ENCODE assay signal across 12 cellular contexts in genomic region chr12:59803735-59804134, GRCh38.
A peak's percentile ranks its signal among the peaks of the same experiment; 100 is the strongest.
DNase-seq lines count a peak whose midpoint lies in the region; ATAC-seq and TF ChIP-seq lines count a peak whose summit lies in the region.
"Had no signal": no experiment of that assay in that cellular context is flagged by ENCODE, and none has a peak within 500 bp of the region (broad histone marks: within the 10 kb centered on the region; RNA-seq: fewer than 3 reads in every experiment).

No MANE protein-coding gene starts in this region.

- peak overlapping the region; percentile 22 for H3K4me3 ChIP-seq in fibroblast of villous mesenchyme (ENCODE audit: low read depth, low read length)
- peak overlapping the region; percentile 43 to 52 for H3K4me3 ChIP-seq in stomach smooth muscle (ENCODE audit: low read length in 2 of 2)

- H3K9me3 ChIP-seq in stomach smooth muscle (ENCODE audit: control insufficient read depth in 2 of 2, low read length in 2 of 2) = no peaks in the 10 kb centered on the region
- H3K9me3 ChIP-seq: Caco-2 had no signal

- DNase-seq in HT1080 (ENCODE audit: low read depth) (peak; percentile 13), fibroblast of villous mesenchyme (ENCODE audit: low read depth) (peak; percentile 1), NCI-H526 treated with DMSO at 0.1 percent for 48 hours (lab: John Stamatoyannopoulos, UW) (no peak), C1 segment of cervical spinal cord (lab: John Stamatoyannopoulos, UW) (no peak)
- DNase-seq: activated CD4-positive, alpha-beta T cell treated with anti-CD3 and anti-CD28 coated beads for 1 hour; activated T-cell treated with anti-CD3 and anti-CD28 coated beads, Interleukin-2, amount 50 U/mL, for 1 hour; Caco-2; retina had no signal

- H3K4me1 ChIP-seq in stomach smooth muscle (ENCODE audit: control insufficient read depth, insufficient read depth, low read length) = no peaks in the 10 kb centered on the region
- H3K4me1 ChIP-seq: Caco-2 had no signal

- ATAC-seq in SK-N-SH treated with all-trans-retinoic acid at 6 μM for 48 hours = peak; percentile 42; the same call in 1 of the 3 replicates
- ATAC-seq in HG02852 (IDR thresholded peaks at IDR 0.05; ENCODE audit: unreplicated experiment) = no peak
- ATAC-seq: HCT116 had no signal

- no peak overlapping the region for H3K27ac ChIP-seq in stomach smooth muscle (ENCODE audit: low read length)

- TF ChIP-seq CTCF in fibroblast of villous mesenchyme (IDR thresholded peaks at IDR 0.05; ENCODE audit: insufficient read depth, low read depth, low read length) = no peak

- no peak overlapping the region for H3K9ac ChIP-seq in stomach smooth muscle (ENCODE audit: low read length in 2 of 2)

- H3K36me3 ChIP-seq in stomach smooth muscle (ENCODE audit: control insufficient read depth in 2 of 2, insufficient read depth in 2 of 2, low read length in 2 of 2) = no peaks in the 10 kb centered on the region

- H3K27me3 ChIP-seq in stomach smooth muscle (ENCODE audit: control insufficient read depth in 1 of 2, insufficient read depth in 2 of 2, low read length in 2 of 2) = no peaks in the 10 kb centered on the region

TF ChIP-seq in SK-N-SH treated with all-trans-retinoic acid at 6 μM for 48 hours, 23 proteins besides CTCF, POLR2A, EP300 and RAD21:
- TF ChIP-seq ESRRG (CRISPR knock-in tag; IDR thresholded peaks at IDR 0.05) = no peak
- TF ChIP-seq ARNTL (CRISPR knock-in tag; IDR thresholded peaks at IDR 0.05; ENCODE audit: borderline replicate concordance, low read depth) = no peak
- no peak for TF ChIP-seq CSDC2 (CRISPR knock-in tag; IDR thresholded peaks at IDR 0.05)
- no peak for TF ChIP-seq TCF4 (CRISPR knock-in tag; IDR thresholded peaks at IDR 0.05; ENCODE audit: borderline replicate concordance)
- TF ChIP-seq CSRNP3 (CRISPR knock-in tag; IDR thresholded peaks at IDR 0.05) = no peak
- TF ChIP-seq TSHZ2 (CRISPR knock-in tag; IDR thresholded peaks at IDR 0.05) = no peak
- no peak for TF ChIP-seq BACH2 (CRISPR knock-in tag; IDR thresholded peaks at IDR 0.05; ENCODE audit: borderline replicate concordance)
- TF ChIP-seq ZNF8 (CRISPR knock-in tag; IDR thresholded peaks at IDR 0.05) = no peak
- TF ChIP-seq ZC3H10 (CRISPR knock-in tag; IDR thresholded peaks at IDR 0.05) = no peak
- no peak for TF ChIP-seq PATZ1 (CRISPR knock-in tag; IDR thresholded peaks at IDR 0.05; ENCODE audit: borderline replicate concordance)
- TF ChIP-seq ZNF565 (CRISPR knock-in tag; conservative IDR thresholded peaks at IDR 0.05; ENCODE audit: low read depth) = no peak
- TF ChIP-seq RARB (CRISPR knock-in tag; IDR thresholded peaks at IDR 0.05) = no peak

Comparison
In these comparisons a context has a peak if more than half of its experiments do, and no peak if none do; other contexts are left out.
1. DNase-seq: peak in HT1080 (single experiment) and fibroblast of villous mesenchyme (single experiment); none in NCI-H526 treated with DMSO at 0.1 percent for 48 hours (single experiment) and C1 segment of cervical spinal cord (0 of 14).